ENCODE assay signal across 1 cellular context in genomic region chr4:128338634-128339355, GRCh38.
TF ChIP-seq lines count a peak whose summit lies in the region.

No MANE protein-coding gene starts in this region.

TF ChIP-seq in endothelial cell of umbilical vein, 7 proteins besides CTCF, POLR2A, EP300 and RAD21:
- TF ChIP-seq EZH2 (IDR thresholded peaks at IDR 0.05; ENCODE audit: borderline replicate concordance, low read depth, low read length, severe bottlenecking) = no peak
- peak; percentile 99 for TF ChIP-seq GATA2 (IDR thresholded peaks at IDR 0.05; ENCODE audit: insufficient read depth, insufficient read length, low read depth, low read length)
- peak; percentile 72 for TF ChIP-seq JUN (IDR thresholded peaks at IDR 0.05; ENCODE audit: borderline replicate concordance, insufficient read depth, insufficient read length, low read depth)
- TF ChIP-seq MYC (IDR thresholded peaks at IDR 0.05; ENCODE audit: low read depth, low read length) = peak; percentile 24
- peak; percentile 90 for TF ChIP-seq FOS (IDR thresholded peaks at IDR 0.05; ENCODE audit: borderline replicate concordance, insufficient read depth, low read length)
- TF ChIP-seq MAX (IDR thresholded peaks at IDR 0.05; ENCODE audit: insufficient read depth, insufficient read length) = no peak
- TF ChIP-seq POLR2AphosphoS5 (IDR thresholded peaks at IDR 0.05; ENCODE audit: insufficient read depth, low read depth, low read length) = peak; percentile 94
